ENCODE assay signal across 25 cellular contexts in genomic region chr6:134000443-134000842, GRCh38. TPM values are rescaled to one million over a fixed set of nuclear protein-coding genes. Genes with fewer than 3 reads are reported as not detected.
"Had no signal": no experiment of that assay in that cellular context is flagged by ENCODE, and none has a peak within 500 bp of the region (broad histone marks: within the 10 kb centered on the region; RNA-seq: fewer than 3 reads in every experiment).

No MANE protein-coding gene starts in this region.

- H3K27me3 ChIP-seq: brain microvascular endothelial cell, heart left ventricle, right atrium auricular region, upper lobe of left lung had no signal

- H3K4me3 ChIP-seq: heart left ventricle, lower lobe of right lung, right atrium auricular region, thoracic aorta, upper lobe of left lung had no signal

- DNase-seq: activated B cell treated with CpG ODN at 0.5 μM for 24 hours; activated CD4-positive, alpha-beta T cell treated with anti-CD3 and anti-CD28 coated beads, Interleukin-2, amount 50 U/mL, for 1 hour; activated CD8-positive, alpha-beta T cell treated with anti-CD3 and anti-CD28 coated beads for 36 hours; activated gamma-delta T cell treated with Interleukin-2 at 50 U/mL for 16 hours; activated naive CD4-positive, alpha-beta T cell treated with anti-CD3 and anti-CD28 coated beads, Interleukin-2, amount 50 U/mL, for 16 hours; activated T-cell treated with anti-CD3 and anti-CD28 coated beads, Interleukin-2, amount 50 U/mL, for 4 hours; amniotic stem cell; brain microvascular endothelial cell; central memory CD4-positive, alpha-beta T cell; foreskin fibroblast; heart left ventricle; hypothalamus; immature natural killer cell; lower lobe of right lung; stimulated activated CD4-positive, alpha-beta T cell treated with anti-CD3 and anti-CD28 coated beads, Interleukin-2, amount 100 ng/mL, for 48 hours; stimulated activated naive CD8-positive, alpha-beta T cell treated with anti-CD3 and anti-CD28 coated beads, Interleukin-15, Interleukin-2, amounts not matched to agents 100 U/mL and 50 U/mL, for 24 hours; T-helper 1 cell; upper lobe of left lung had no signal

- H3K4me1 ChIP-seq: right atrium auricular region had no signal

- H3K9me3 ChIP-seq: heart left ventricle, lower lobe of right lung, right atrium auricular region, thoracic aorta, upper lobe of left lung had no signal

- ATAC-seq: activated CD8-positive, alpha-beta T cell treated with anti-CD3 and anti-CD28 coated beads for 36 hours; activated T-cell treated with anti-CD3 and anti-CD28 coated beads, Interleukin-2, amount 50 U/mL, for 4 hours; activated T-helper 17 cell treated with anti-CD3 and anti-CD28 coated beads, Interleukin-2, amount 50 U/mL, for 72 hours; esophagus mucosa; heart left ventricle; left lobe of liver; lower lobe of right lung; stimulated activated naive CD8-positive, alpha-beta T cell treated with anti-CD3 and anti-CD28 coated beads, Interleukin-15, Interleukin-2, amounts not matched to agents 100 U/mL and 50 U/mL, for 24 hours had no signal

- H3K36me3 ChIP-seq: brain microvascular endothelial cell, lower lobe of right lung, thoracic aorta, upper lobe of left lung had no signal

- FAIRE-seq: astrocyte, endothelial cell of umbilical vein had no signal

- H3K27ac ChIP-seq: brain microvascular endothelial cell, heart left ventricle, lower lobe of right lung, right atrium auricular region, thoracic aorta, upper lobe of left lung had no signal

RNA-seq across cellular contexts. Expression of gene SLC2A12, which starts 52.0 kb away (rescaled TPM):
- total RNA-seq: activated B cell treated with CpG ODN at 0.5 μM for 24 hours; activated T-cell treated with anti-CD3 and anti-CD28 coated beads, Interleukin-2, amount 50 U/mL, for 4 hours had no signal
